Comparison of ENCODE assay signal across 29 cellular contexts in genomic region chr4:165970703-165971420, GRCh38.
"Had no signal": no experiment of that assay in that cellular context is flagged by ENCODE, and none has a peak within 500 bp of the region (broad histone marks: within the 10 kb centered on the region; RNA-seq: fewer than 3 reads in every experiment).

No MANE protein-coding gene starts in this region.

- H3K4me1 ChIP-seq: SJSA1 had no signal

- H3K36me3 ChIP-seq: cardiac muscle cell, SJSA1 had no signal

- DNase-seq: activated CD4-positive, alpha-beta T cell treated with anti-CD3 and anti-CD28 coated beads for 36 hours; activated CD4-positive, alpha-beta T cell treated with anti-CD3 and anti-CD28 coated beads, Interleukin-2, amount 10 ng/mL, durations not matched to agents 7 days and 5 days; activated CD4-positive, alpha-beta T cell treated with anti-CD3 and anti-CD28 coated beads, Interleukin-2, amount 50 U/mL, for 48 hours; activated CD8-positive, alpha-beta T cell treated with anti-CD3 and anti-CD28 coated beads, Interleukin-2, amount 10 ng/mL, durations not matched to agents 7 days and 5 days; activated gamma-delta T cell treated with Interleukin-2 at 50 U/mL for 16 hours; activated naive CD4-positive, alpha-beta T cell treated with anti-CD3 and anti-CD28 coated beads for 36 hours; activated T-cell treated with anti-CD3 and anti-CD28 coated beads, Interleukin-2, amount 50 U/mL, for 24 hours; anterior cingulate cortex; Kasumi-1; KG1; MM.1S; MV-4-11; NCI-H1092; NCI-H1436 treated with DMSO at 0.1 percent for 48 hours; NCI-H187 treated with DMSO at 0.1 percent for 48 hours; NCI-H2081; NCI-H226; NCI-H446 treated with DMSO at 0.1 percent for 48 hours; NCI-H524 treated with DMSO at 0.1 percent for 48 hours; NCI-H748 treated with DMSO at 0.1 percent for 48 hours; NK-92 treated with Interleukin-12 subunit alpha and Interleukin-12 subunit beta, amount 100 ng/mL, for 24 hours; PC-9; SHP77 treated with DMSO at 0.1 percent for 48 hours; SK-N-SH had no signal

- H3K27me3 ChIP-seq: cardiac muscle cell, SJSA1 had no signal

- H3K27ac ChIP-seq: cardiac muscle cell, PC-9, SJSA1 had no signal

- H3K4me3 ChIP-seq: cardiac muscle cell, PC-9, SJSA1 had no signal

- ATAC-seq: activated CD4-positive, alpha-beta T cell treated with anti-CD3 and anti-CD28 coated beads for 36 hours; activated CD4-positive, CD25-positive, alpha-beta regulatory T cell treated with anti-CD3 and anti-CD28 coated beads, Interleukin-2, amount 50 U/mL, for 24 hours; activated CD8-positive, alpha-beta T cell treated with anti-CD3 and anti-CD28 coated beads, Interleukin-2, amount 10 ng/mL, durations not matched to agents 7 days and 5 days; activated naive CD4-positive, alpha-beta T cell treated with anti-CD3 and anti-CD28 coated beads, Interleukin-2, amount 50 U/mL, for 72 hours; WTC11 had no signal

- H3K9me3 ChIP-seq: SJSA1, SK-N-SH had no signal
